9 cellular contexts compared by ENCODE assay signal in genomic region chr6:17086469-17086868, GRCh38. TPM values are rescaled to one million over a fixed set of nuclear protein-coding genes. Genes with fewer than 3 reads are reported as not detected.
DNase-seq lines count a peak whose midpoint lies in the region; ATAC-seq and TF ChIP-seq lines count a peak whose summit lies in the region.
"Had no signal": no experiment of that assay in that cellular context is flagged by ENCODE, and none has a peak within 500 bp of the region (broad histone marks: within the 10 kb centered on the region; RNA-seq: fewer than 3 reads in every experiment).

No MANE protein-coding gene starts in this region.

- no peaks in the 10 kb centered on the region for H3K36me3 ChIP-seq in GM23338 (ENCODE audit: insufficient read depth)
- H3K36me3 ChIP-seq in OCI-LY7 (ENCODE audit: insufficient read depth, low read length) = no peaks in the 10 kb centered on the region
- no peaks in the 10 kb centered on the region for H3K36me3 ChIP-seq in suprapubic skin

- H3K4me1 Mint-ChIP-seq in GM23338 = peaks cover 2% of the 10 kb centered on the region; the same call in 1 of the 3 replicates

- no peaks in the 10 kb centered on the region for H3F3A ChIP-seq in GM23338 (replicated peaks; ENCODE audit: low read depth)

- H3K4me3 ChIP-seq in GM23338 (no peak overlapping the region), OCI-LY7 (ENCODE audit: low read depth, low read length, poor library complexity, severe bottlenecking) (no peak overlapping the region), suprapubic skin (no peak overlapping the region)

- H3K9me3 ChIP-seq in OCI-LY7 (ENCODE audit: low read length) (no peaks in the 10 kb centered on the region), suprapubic skin (no peaks in the 10 kb centered on the region)

- H3K9me3 Mint-ChIP-seq in GM23338 = no peaks in the 10 kb centered on the region; the same call in 2 of the 3 replicates

- H3K4me2 ChIP-seq in GM23338 (no peak overlapping the region), OCI-LY7 (ENCODE audit: low read length) (no peak overlapping the region)

- no peak for TF ChIP-seq POLR2A in suprapubic skin (IDR thresholded peaks at IDR 0.05)

- H4K20me1 ChIP-seq in GM23338 (replicated peaks; ENCODE audit: insufficient read depth) (no peaks in the 10 kb centered on the region), OCI-LY7 (ENCODE audit: insufficient read depth, low read length) (no peaks in the 10 kb centered on the region)

- DNase-seq in COR-L47 (lab: John Stamatoyannopoulos, UW) = peak; percentile 56
- DNase-seq in GM23338 (ENCODE audit: low spot score) = peak; percentile 68
- DNase-seq in OCI-LY7 (ENCODE audit: low spot score) = peak; percentile 2
- DNase-seq in brain pericyte (ENCODE audit: low read depth, low spot score) = peak; percentile 7
- DNase-seq in iris pigment epithelial cell (ENCODE audit: low read depth) = peak; percentile 68
- no peak for DNase-seq in suprapubic skin (ENCODE audit: low spot score in 2 of 2)
- no peak for DNase-seq in NCI-H2227 (lab: John Stamatoyannopoulos, UW; ENCODE audit: unreplicated experiment)

- intact Hi-C loops in OCI-LY7 (cut with micrococcal nuclease; ENCODE audit: unreplicated experiment) = no loop called here

- CTCF ChIA-PET in OCI-LY7 (lab: Charles Lee; ENCODE audit: unreplicated experiment) = no interaction called here

- no peaks in the 10 kb centered on the region for H3K79me2 ChIP-seq in GM23338 (replicated peaks; ENCODE audit: insufficient read depth)
- no peaks in the 10 kb centered on the region for H3K79me2 ChIP-seq in OCI-LY7 (ENCODE audit: insufficient read depth, low read depth, low read length)

- TF ChIP-seq EP300 in suprapubic skin (IDR thresholded peaks at IDR 0.05) = no peak

- H3K4me3 Mint-ChIP-seq in GM23338 = no peak overlapping the region

- BruUV-seq in OCI-LY7 (replicated peaks; lab: Mats Ljungman, UMichigan) = no TSS peak

- H3K9me2 ChIP-seq in GM23338 (ENCODE audit: insufficient read depth) = no peaks in the 10 kb centered on the region
- H3K9me2 ChIP-seq in OCI-LY7 (ENCODE audit: insufficient read depth, low read length) = no peaks in the 10 kb centered on the region

- peak; percentile 56 to 66 for TF ChIP-seq CTCF in GM23338 (conservative IDR thresholded peaks at IDR 0.05; ENCODE audit: low read depth in 2 of 2)
- TF ChIP-seq CTCF in OCI-LY7 (conservative IDR thresholded peaks at IDR 0.05; ENCODE audit: low read length) = peak; percentile 67
- peak; percentile 26 to 52 for TF ChIP-seq CTCF in suprapubic skin (IDR thresholded peaks at IDR 0.05)

- H3K27ac Mint-ChIP-seq in GM23338 = no peak overlapping the region; the same call in 1 of the 2 replicates

- peak overlapping the region; percentile 43; the same call in 1 of the 2 replicates for H2AFZ ChIP-seq in GM23338
- no peak overlapping the region for H2AFZ ChIP-seq in OCI-LY7 (ENCODE audit: low read length)

- H3K36me3 Mint-ChIP-seq in GM23338 (ENCODE audit: low read depth) = no peaks in the 10 kb centered on the region

- no peaks in the 10 kb centered on the region for H3K4me1 ChIP-seq in GM23338 (ENCODE audit: insufficient read depth)
- H3K4me1 ChIP-seq in OCI-LY7 (ENCODE audit: insufficient read depth, low read length, poor library complexity, severe bottlenecking) = no peaks in the 10 kb centered on the region
- peaks cover 2% of the 10 kb centered on the region for H3K4me1 ChIP-seq in suprapubic skin

- H3K27ac ChIP-seq in GM23338 (ENCODE audit: low read depth) = no peak overlapping the region
- H3K27ac ChIP-seq in OCI-LY7 (ENCODE audit: low read depth, low read length, poor library complexity, severe bottlenecking) = no peak overlapping the region
- H3K27ac ChIP-seq in suprapubic skin = no peak overlapping the region

- peak; percentile 68 for ATAC-seq in GM23338
- ATAC-seq in GM18498 (IDR thresholded peaks at IDR 0.05; ENCODE audit: unreplicated experiment) = no peak

- whole genome bisulfite sequencing in suprapubic skin = 19% methylated on average over 11 of the region's 11 CpGs

- H3K27me3 Mint-ChIP-seq in GM23338 (ENCODE audit: insufficient read depth, low read depth, poor library complexity) = peaks cover 2% of the 10 kb centered on the region

- no peaks in the 10 kb centered on the region for H3K27me3 ChIP-seq in GM23338 (ENCODE audit: insufficient read depth)
- no peaks in the 10 kb centered on the region for H3K27me3 ChIP-seq in suprapubic skin

- POLR2A ChIA-PET in OCI-LY7 (lab: Charles Lee) = no interaction called here

TF ChIP-seq in GM23338, 12 proteins besides CTCF, POLR2A, EP300 and RAD21:
- TF ChIP-seq ZNF114 (CRISPR knock-in tag; IDR thresholded peaks at IDR 0.05) = no peak
- no peak for TF ChIP-seq EZH2phosphoT487 (IDR thresholded peaks at IDR 0.05; ENCODE audit: unreplicated experiment)
- no peak for TF ChIP-seq JUNB (IDR thresholded peaks at IDR 0.05; ENCODE audit: unreplicated experiment)
- no peak for TF ChIP-seq NANOG (IDR thresholded peaks at IDR 0.05; ENCODE audit: borderline replicate concordance)
- TF ChIP-seq ZNF331 (CRISPR knock-in tag; IDR thresholded peaks at IDR 0.05; ENCODE audit: low read depth) = no peak
- TF ChIP-seq STAT1 (IDR thresholded peaks at IDR 0.05; ENCODE audit: unreplicated experiment) = no peak
- TF ChIP-seq POLR2AphosphoS5 (IDR thresholded peaks at IDR 0.05; ENCODE audit: low read depth) = no peak

RNA-seq across cellular contexts. Expression of gene STMND1, which starts 15.4 kb away (rescaled TPM):
- 0.80 TPM in 1 of 2 replicates, not detected in the other for total RNA-seq in GM23338 (2014; rRNA removed; shearing (Covaris generic))
- not detected in 2 replicates for polyA plus RNA-seq in GM23338 (2016; fragmentation: Nextera tagmentation; extraction: Ambion mirVana)
- total RNA-seq in OCI-LY7 (2014; rRNA removed; shearing (Covaris generic)) = not detected in 2 replicates
- total RNA-seq in OCI-LY7 (2022) (not detected in 2 replicates), suprapubic skin (under 1 TPM in 1 of 4 donors, not detected in 3; 0.49 TPM)
- total RNA-seq: T-helper 1 cell treated with Interleukin-12 subunit alpha and Interleukin-12 subunit beta and Interleukin-4 antibody, amounts not matched to agents 30 ng/mL and 1 ng/mL, for 36 hours had no signal

Comparison
In these comparisons a context has a peak if more than half of its experiments do, and no peak if none do; other contexts are left out.
1. DNase-seq: peak in COR-L47 (single experiment), GM23338 (single experiment), OCI-LY7 (single experiment), brain pericyte (single experiment) and iris pigment epithelial cell (single experiment); none in suprapubic skin (0 of 2) and NCI-H2227 (single experiment).
2. Peak in every context shown above with its lines, with median percentiles within 50 percentile points of each other: CTCF ChIP-seq.